Comparison of ENCODE assay signal across 8 cellular contexts in genomic region chr1:145926706-145927072, GRCh38. TPM values are rescaled to one million over a fixed set of nuclear protein-coding genes. Genes with fewer than 3 reads are reported as not detected.
DNase-seq lines count a peak whose midpoint lies in the region; ATAC-seq and TF ChIP-seq lines count a peak whose summit lies in the region.

No MANE protein-coding gene starts in this region.

- ATAC-seq in HG02678 (IDR thresholded peaks at IDR 0.05; ENCODE audit: unreplicated experiment) (peak; percentile 5), right cardiac atrium (peak; percentile 5)

- no peak overlapping the region for H3K27ac Mint-ChIP-seq in activated CD4-positive, alpha-beta memory T cell treated with anti-CD3 and anti-CD28 coated beads, Interleukin-2, amount 10 ng/mL, durations not matched to agents 7 days and 5 days

- H3K27me3 Mint-ChIP-seq in activated CD4-positive, alpha-beta memory T cell treated with anti-CD3 and anti-CD28 coated beads, Interleukin-2, amount 10 ng/mL, durations not matched to agents 7 days and 5 days = no peaks in the 10 kb centered on the region

- POLR2A ChIA-PET in AG04450 (lab: Yijun Ruan, JAX) = interaction anchor here (0.6 to 2.7 kb wide), 9 partner anchors 8 to 67 kb away, joined by 3 to 21 read pairs (median 9); partner anchors contain the start of genes ANKRD34A, PEX11B, PIAS3 and POLR3GL
- POLR2A ChIA-PET in activated CD4-positive, alpha-beta memory T cell treated with anti-CD3 and anti-CD28 coated beads, Interleukin-2, amount 10 ng/mL, durations not matched to agents 7 days and 5 days (lab: Charles Lee) = interaction anchor here (0.9 to 3.9 kb wide), 28 partner anchors 9 to 646 kb away, joined by 3 to 264 read pairs (median 10); partner anchors contain the start of genes ANKRD34A, ANKRD35, LIX1L and NUDT17

- intact Hi-C loops in right cardiac atrium (cut with DNase I) = no loop called here

- H3K4me3 Mint-ChIP-seq in activated CD4-positive, alpha-beta memory T cell treated with anti-CD3 and anti-CD28 coated beads, Interleukin-2, amount 10 ng/mL, durations not matched to agents 7 days and 5 days = no peak overlapping the region

- WGBS in right cardiac atrium = 4% methylated on average over 18 of the region's 18 CpGs

- H3K4me1 ChIP-seq in right cardiac atrium (ENCODE audit: control insufficient read depth, insufficient read depth, low read length) = peaks cover 1% of the 10 kb centered on the region

- H3K4me3 ChIP-seq in AG04450 (ENCODE audit: low read depth, low read length) (peak overlapping the region; percentile 85), right cardiac atrium (ENCODE audit: low read length) (peak overlapping the region; percentile 99)

- peaks cover 17% of the 10 kb centered on the region for H3K4me1 Mint-ChIP-seq in activated CD4-positive, alpha-beta memory T cell treated with anti-CD3 and anti-CD28 coated beads, Interleukin-2, amount 10 ng/mL, durations not matched to agents 7 days and 5 days

- TF ChIP-seq CTCF in AG04450 (IDR thresholded peaks at IDR 0.05; ENCODE audit: low read depth, low read length) = no peak

- CTCF ChIA-PET in AG04450 (lab: Charles Lee) = interaction anchor here (0.6 to 2.2 kb wide), 8 partner anchors 8 to 85 kb away, joined by 3 to 17 read pairs (median 3); partner anchors contain the start of genes PEX11B and PIAS3
- CTCF ChIA-PET in activated CD4-positive, alpha-beta memory T cell treated with anti-CD3 and anti-CD28 coated beads, Interleukin-2, amount 10 ng/mL, durations not matched to agents 7 days and 5 days (lab: Charles Lee) = interaction anchor here (0.9 to 3.5 kb wide), 14 partner anchors 8 to 111 kb away, joined by 3 to 34 read pairs (median 8); partner anchors contain the start of genes ANKRD34A, ITGA10, LIX1L and PEX11B

- peaks cover 21% of the 10 kb centered on the region for H3K36me3 Mint-ChIP-seq in activated CD4-positive, alpha-beta memory T cell treated with anti-CD3 and anti-CD28 coated beads, Interleukin-2, amount 10 ng/mL, durations not matched to agents 7 days and 5 days (ENCODE audit: low read depth)

- H3K9me3 ChIP-seq in AG04450 (ENCODE audit: control insufficient read depth, insufficient read depth, low read length) (no peaks in the 10 kb centered on the region), right cardiac atrium (ENCODE audit: control insufficient read depth, low read length) (no peaks in the 10 kb centered on the region)

- H3K27me3 ChIP-seq in AG04450 (ENCODE audit: control insufficient read depth, insufficient read depth, low read length) (no peaks in the 10 kb centered on the region), right cardiac atrium (ENCODE audit: control insufficient read depth, insufficient read depth) (no peaks in the 10 kb centered on the region)

- no peaks in the 10 kb centered on the region for H3K9me3 Mint-ChIP-seq in activated CD4-positive, alpha-beta memory T cell treated with anti-CD3 and anti-CD28 coated beads, Interleukin-2, amount 10 ng/mL, durations not matched to agents 7 days and 5 days

- DNase-seq in AG04450 (ENCODE audit: low read depth, low spot score) = no peak
- peak; percentile 58 for DNase-seq in activated CD4-positive, alpha-beta memory T cell treated with anti-CD3 and anti-CD28 coated beads, Interleukin-2, amount 10 ng/mL, durations not matched to agents 7 days and 5 days
- DNase-seq in right cardiac atrium = peak in 1 of 3 donors; percentile 39
- DNase-seq in stimulated activated CD4-positive, alpha-beta T cell treated with anti-CD3 and anti-CD28 coated beads, Interleukin-2, amount 100 ng/mL, for 4 hours (ENCODE audit: low read depth) = peak; percentile 38
- DNase-seq in NCI-H510A (lab: John Stamatoyannopoulos, UW) = no peak
- DNase-seq in mucosa of gallbladder (ENCODE audit: low spot score) = no peak
- no peak for DNase-seq in 8988T

- H3K27ac ChIP-seq in AG04450 (ENCODE audit: low read depth, low read length) = peak overlapping the region; percentile 80
- H3K27ac ChIP-seq in right cardiac atrium (ENCODE audit: low read length) = peak overlapping the region; percentile 98

RNA-seq across cellular contexts. Expression of gene RBM8A, which starts 0.6 kb away (rescaled TPM):
- polyA plus RNA-seq in AG04450 (2011; rRNA removed) (134 and 158 TPM in 2 replicates), right cardiac atrium (64.1 TPM)
- polyA minus RNA-seq in AG04450 (2011; rRNA and poly(A)+ RNA removed) = 47.4 and 49.1 TPM in 2 replicates
- total RNA-seq in activated CD4-positive, alpha-beta memory T cell treated with anti-CD3 and anti-CD28 coated beads, Interleukin-2, amount 10 ng/mL, durations not matched to agents 7 days and 5 days = 100 to 1,000 TPM; 168 to 174 TPM
- total RNA-seq in right cardiac atrium (10 to 100 TPM; 68.6 to 94.5 (median 74.4) TPM), mucosa of gallbladder (99.8 TPM)

RNA-seq across cellular contexts. Expression of gene PEX11B, which starts 8.2 kb away (rescaled TPM):
- polyA plus RNA-seq in AG04450 (2011; rRNA removed) (44.2 and 51.1 TPM in 2 replicates), right cardiac atrium (22.8 TPM)
- 21.4 and 25.3 TPM in 2 replicates for polyA minus RNA-seq in AG04450 (2011; rRNA and poly(A)+ RNA removed)
- 10 to 100 TPM; 29.0 to 33.2 TPM for total RNA-seq in activated CD4-positive, alpha-beta memory T cell treated with anti-CD3 and anti-CD28 coated beads, Interleukin-2, amount 10 ng/mL, durations not matched to agents 7 days and 5 days
- total RNA-seq in right cardiac atrium (10 to 100 TPM; 21.4 to 23.7 (median 22.4) TPM), mucosa of gallbladder (35.1 TPM)

RNA-seq across cellular contexts. Expression of gene ITGA10, which starts 16.8 kb away (rescaled TPM):
- polyA plus RNA-seq in AG04450 (2011; rRNA removed) (0.68 and 0.78 TPM in 2 replicates), right cardiac atrium (5.6 TPM)
- 0.64 and 0.83 TPM in 2 replicates for polyA minus RNA-seq in AG04450 (2011; rRNA and poly(A)+ RNA removed)
- total RNA-seq in activated CD4-positive, alpha-beta memory T cell treated with anti-CD3 and anti-CD28 coated beads, Interleukin-2, amount 10 ng/mL, durations not matched to agents 7 days and 5 days = 1 to 10 TPM in 1 of 2 experiments, under 1 TPM in 1; 0.98 to 1.1 TPM
- total RNA-seq in right cardiac atrium (10 to 100 TPM; 10.2 to 29.0 (median 12.6) TPM), mucosa of gallbladder (3.2 TPM)

RNA-seq across cellular contexts. Expression of gene LIX1L, which starts 31.1 kb away (rescaled TPM):
- polyA plus RNA-seq in AG04450 (2011; rRNA removed) (39.3 and 47.2 TPM in 2 replicates), right cardiac atrium (11.9 TPM)
- polyA minus RNA-seq in AG04450 (2011; rRNA and poly(A)+ RNA removed) = 25.7 and 33.3 TPM in 2 replicates
- total RNA-seq in activated CD4-positive, alpha-beta memory T cell treated with anti-CD3 and anti-CD28 coated beads, Interleukin-2, amount 10 ng/mL, durations not matched to agents 7 days and 5 days = 10 to 100 TPM; 50.3 to 51.0 TPM
- total RNA-seq in right cardiac atrium (10 to 100 TPM; 25.4 to 39.2 (median 28.4) TPM), mucosa of gallbladder (42.9 TPM)

RNA-seq across cellular contexts. Expression of gene ANKRD34A, which starts 37.7 kb away (rescaled TPM):
- polyA plus RNA-seq in AG04450 (2011; rRNA removed) (0.83 and 1.2 TPM in 2 replicates), right cardiac atrium (1.8 TPM)
- 1.1 and 1.5 TPM in 2 replicates for polyA minus RNA-seq in AG04450 (2011; rRNA and poly(A)+ RNA removed)
- 1 to 10 TPM; 2.9 to 3.7 TPM for total RNA-seq in activated CD4-positive, alpha-beta memory T cell treated with anti-CD3 and anti-CD28 coated beads, Interleukin-2, amount 10 ng/mL, durations not matched to agents 7 days and 5 days
- total RNA-seq in right cardiac atrium (1 to 10 TPM; 1.7 to 3.9 (median 3.7) TPM), mucosa of gallbladder (3.4 TPM)

Comparison
In these comparisons a context has a peak if more than half of its experiments do, and no peak if none do; other contexts are left out.
1. DNase-seq: peak in activated CD4-positive, alpha-beta memory T cell treated with anti-CD3 and anti-CD28 coated beads, Interleukin-2, amount 10 ng/mL, durations not matched to agents 7 days and 5 days (single experiment) and stimulated activated CD4-positive, alpha-beta T cell treated with anti-CD3 and anti-CD28 coated beads, Interleukin-2, amount 100 ng/mL, for 4 hours (single experiment); none in AG04450 (single experiment), NCI-H510A (single experiment), mucosa of gallbladder (single experiment) and 8988T (single experiment).